In genomic region chr6:4021133-4021861, GRCh38 we compare ENCODE assay signal across 8 cellular contexts. TPM values are rescaled to one million over a fixed set of nuclear protein-coding genes. Genes with fewer than 3 reads are reported as not detected.
A peak's percentile ranks its signal among the peaks of the same experiment; 100 is the strongest.
DNase-seq lines count a peak whose midpoint lies in the region; ATAC-seq, FAIRE-seq and TF ChIP-seq lines count a peak whose summit lies in the region.

No MANE protein-coding gene starts in this region.

- H3K4me1 ChIP-seq in left ventricle myocardium inferior: peaks cover 93% of the 10 kb centered on the region
- peaks cover 67% of the 10 kb centered on the region for H3K4me1 ChIP-seq in upper lobe of right lung

- H3K27ac Mint-ChIP-seq in T-helper 1 cell treated with Interleukin-12 subunit alpha and Interleukin-12 subunit beta and Interleukin-4 antibody, amounts not matched to agents 30 μg/mL and 1 μg/mL, for 36 hours: peak overlapping the region; percentile 96

- DNase-seq in GM12892 (ENCODE audit: insufficient read length): peak; percentile 35
- DNase-seq in NCI-H146 (lab: John Stamatoyannopoulos, UW): peak; percentile 95
- peak; percentile 13 to 97 (median 92) for DNase-seq in amygdala (lab: John Stamatoyannopoulos, UW)
- peak; percentile 95 for DNase-seq in left ventricle myocardium inferior
- DNase-seq in posterior vena cava (ENCODE audit: low spot score): peak; percentile 98
- peak; percentile 98 for DNase-seq in upper lobe of right lung

- H3K9me3 Mint-ChIP-seq in T-helper 1 cell treated with Interleukin-12 subunit alpha and Interleukin-12 subunit beta and Interleukin-4 antibody, amounts not matched to agents 30 μg/mL and 1 μg/mL, for 36 hours: no peaks in the 10 kb centered on the region

- peaks cover 50% of the 10 kb centered on the region for H3K4me1 Mint-ChIP-seq in T-helper 1 cell treated with Interleukin-12 subunit alpha and Interleukin-12 subunit beta and Interleukin-4 antibody, amounts not matched to agents 30 μg/mL and 1 μg/mL, for 36 hours (ENCODE audit: low read depth)

- TF ChIP-seq POLR2A in GM12892 (IDR thresholded peaks at IDR 0.05; ENCODE audit: low read depth, low read length): peak; percentile 84

- H3K27ac ChIP-seq in left ventricle myocardium inferior (replicated peaks) (peak overlapping the region; percentile 98), upper lobe of right lung (peak overlapping the region; percentile 98)

- no peaks in the 10 kb centered on the region for H3K36me3 ChIP-seq in left ventricle myocardium inferior
- no peaks in the 10 kb centered on the region for H3K36me3 ChIP-seq in upper lobe of right lung

- no peaks in the 10 kb centered on the region for H3K27me3 ChIP-seq in left ventricle myocardium inferior (ENCODE audit: low read depth)
- no peaks in the 10 kb centered on the region for H3K27me3 ChIP-seq in upper lobe of right lung

- H3K4me3 ChIP-seq in left ventricle myocardium inferior (peak overlapping the region; percentile 88), upper lobe of right lung (peak overlapping the region; percentile 86)

- peak; percentile 51 for TF ChIP-seq CTCF in left ventricle myocardium inferior (IDR thresholded peaks at IDR 0.05; ENCODE audit: borderline replicate concordance)
- TF ChIP-seq CTCF in upper lobe of right lung (IDR thresholded peaks at IDR 0.05): peak; percentile 43

- H3K36me3 Mint-ChIP-seq in T-helper 1 cell treated with Interleukin-12 subunit alpha and Interleukin-12 subunit beta and Interleukin-4 antibody, amounts not matched to agents 30 μg/mL and 1 μg/mL, for 36 hours (ENCODE audit: low read depth): peaks cover 19% of the 10 kb centered on the region

- no peaks in the 10 kb centered on the region for H3K27me3 Mint-ChIP-seq in T-helper 1 cell treated with Interleukin-12 subunit alpha and Interleukin-12 subunit beta and Interleukin-4 antibody, amounts not matched to agents 30 μg/mL and 1 μg/mL, for 36 hours (ENCODE audit: low read depth)

- FAIRE-seq in GM12892 (lab: Jason Lieb, UNC): peak; percentile 80

- intact Hi-C loops in left ventricle myocardium inferior (cut with micrococcal nuclease): no loop called here
- intact Hi-C loops in posterior vena cava (cut with DNase I): no loop called here
- intact Hi-C loops in upper lobe of right lung (cut with DNase I): no loop called here

- peak; percentile 51 for ATAC-seq in HG02870 (IDR thresholded peaks at IDR 0.05; ENCODE audit: unreplicated experiment)
- peak; percentile 92 for ATAC-seq in upper lobe of right lung

- H3K9me3 ChIP-seq in left ventricle myocardium inferior (replicated peaks): no peaks in the 10 kb centered on the region
- no peaks in the 10 kb centered on the region for H3K9me3 ChIP-seq in upper lobe of right lung

- peak overlapping the region; percentile 91 for H3K4me3 Mint-ChIP-seq in T-helper 1 cell treated with Interleukin-12 subunit alpha and Interleukin-12 subunit beta and Interleukin-4 antibody, amounts not matched to agents 30 μg/mL and 1 μg/mL, for 36 hours

RNA-seq across cellular contexts. Expression of gene FAM217A, which starts 57.6 kb away (rescaled TPM):
- not detected for polyA plus RNA-seq in GM12892 (2012; ENCODE audit: missing spikeins)
- not detected for total RNA-seq in left ventricle myocardium inferior
- not detected for total RNA-seq in posterior vena cava
- total RNA-seq in upper lobe of right lung: not detected

Comparison
In these comparisons a context has a peak if more than half of its experiments do, and no peak if none do; other contexts are left out.
1. Peak in every context shown above with its lines: DNase-seq, ATAC-seq, H3K4me3 ChIP-seq and H3K27ac ChIP-seq.
2. DNase-seq: peak in every context shown above with its lines; median percentile 98 in posterior vena cava; 98 in upper lobe of right lung; 95 in NCI-H146; 95 in left ventricle myocardium inferior; 92 in amygdala; 35 in GM12892.